22 cellular contexts compared by ENCODE assay signal in genomic region chrX:118475903-118476302, GRCh38.
"Had no signal": no experiment of that assay in that cellular context is flagged by ENCODE, and none has a peak within 500 bp of the region (broad histone marks: within the 10 kb centered on the region; RNA-seq: fewer than 3 reads in every experiment).

No MANE protein-coding gene starts in this region.

- H3K27ac ChIP-seq: epithelial cell of prostate, gastroesophageal sphincter, neural progenitor cell, prostate gland, spleen had no signal

- H3K4me3 ChIP-seq: gastroesophageal sphincter, neural progenitor cell, prostate gland, spleen had no signal

- H3K27ac Mint-ChIP-seq: activated CD4-positive, alpha-beta memory T cell treated with anti-CD3 and anti-CD28 coated beads for 36 hours; activated naive CD8-positive, alpha-beta T cell treated with anti-CD3 and anti-CD28 coated beads for 36 hours; neural progenitor cell; T-helper 1 cell treated with Interleukin-12 subunit alpha and Interleukin-12 subunit beta and Interleukin-4 antibody, amounts not matched to agents 30 μg/mL and 1 μg/mL, for 36 hours had no signal

- H3K9me3 ChIP-seq: gastroesophageal sphincter, prostate gland had no signal

- H3K4me1 Mint-ChIP-seq: activated naive CD8-positive, alpha-beta T cell treated with anti-CD3 and anti-CD28 coated beads for 36 hours; naive thymus-derived CD8-positive, alpha-beta T cell; neural progenitor cell had no signal

- H3K36me3 Mint-ChIP-seq: activated CD4-positive, alpha-beta memory T cell treated with anti-CD3 and anti-CD28 coated beads for 36 hours; activated naive CD8-positive, alpha-beta T cell treated with anti-CD3 and anti-CD28 coated beads for 36 hours; naive thymus-derived CD8-positive, alpha-beta T cell had no signal

- H3K4me3 Mint-ChIP-seq: activated CD4-positive, alpha-beta memory T cell treated with anti-CD3 and anti-CD28 coated beads for 36 hours; activated naive CD8-positive, alpha-beta T cell treated with anti-CD3 and anti-CD28 coated beads for 36 hours; naive thymus-derived CD8-positive, alpha-beta T cell; neural progenitor cell; T-helper 1 cell treated with Interleukin-12 subunit alpha and Interleukin-12 subunit beta and Interleukin-4 antibody, amounts not matched to agents 30 μg/mL and 1 μg/mL, for 36 hours had no signal

- ATAC-seq: gastroesophageal sphincter; left cardiac atrium; naive thymus-derived CD8-positive, alpha-beta T cell; stimulated activated naive CD8-positive, alpha-beta T cell treated with anti-CD3 and anti-CD28 coated beads, Interleukin-15, Interleukin-2, amounts not matched to agents 100 U/mL and 50 U/mL, for 24 hours had no signal

- H3K36me3 ChIP-seq: gastroesophageal sphincter, neural progenitor cell, prostate gland, spleen had no signal

- H3K27me3 ChIP-seq: gastroesophageal sphincter, neural progenitor cell, spleen had no signal

- H3K4me1 ChIP-seq: gastroesophageal sphincter, neural progenitor cell, prostate gland, spleen had no signal

- H3K9ac ChIP-seq: neural progenitor cell had no signal

- DNase-seq: activated CD4-positive, alpha-beta memory T cell treated with anti-CD3 and anti-CD28 coated beads for 36 hours; activated CD4-positive, alpha-beta T cell treated with anti-CD3 and anti-CD28 coated beads for 4 hours; activated CD4-positive, CD25-positive, alpha-beta regulatory T cell; activated naive CD4-positive, alpha-beta T cell treated with Interleukin-2 at 50 U/mL for 16 hours; activated naive CD8-positive, alpha-beta T cell treated with anti-CD3 and anti-CD28 coated beads for 36 hours; activated T-cell treated with anti-CD3 and anti-CD28 coated beads, Interleukin-2, amount 50 U/mL, for 48 hours; cerebellar nuclear complex; cortex of kidney; head of caudate nucleus; hypothalamus; left cardiac atrium; mesenchymal stem cell; naive thymus-derived CD8-positive, alpha-beta T cell; spleen; stimulated activated CD4-positive, alpha-beta T cell treated with anti-CD3 and anti-CD28 coated beads, Interleukin-4, amount 100 ng/mL, for 1 hour; stimulated activated naive CD8-positive, alpha-beta T cell treated with anti-CD3 and anti-CD28 coated beads, Interleukin-15, Interleukin-2, amounts not matched to agents 100 U/mL and 50 U/mL, for 24 hours; T1000 had no signal

- H3K9me3 Mint-ChIP-seq: activated naive CD8-positive, alpha-beta T cell treated with anti-CD3 and anti-CD28 coated beads for 36 hours; T-helper 1 cell treated with Interleukin-12 subunit alpha and Interleukin-12 subunit beta and Interleukin-4 antibody, amounts not matched to agents 30 μg/mL and 1 μg/mL, for 36 hours had no signal

- H3K4me2 ChIP-seq: neural progenitor cell had no signal
